8 cellular contexts compared by ENCODE assay signal in genomic region chr2:164840458-164840929, GRCh38. TPM values are rescaled to one million over a fixed set of nuclear protein-coding genes. Genes with fewer than 3 reads are reported as not detected.
DNase-seq lines count a peak whose midpoint lies in the region; ATAC-seq and TF ChIP-seq lines count a peak whose summit lies in the region.

No MANE protein-coding gene starts in this region.

- no peak for TF ChIP-seq CTCF in SK-N-SH (IDR thresholded peaks at IDR 0.05)
- TF ChIP-seq CTCF in coronary artery (IDR thresholded peaks at IDR 0.05), result no peak
- TF ChIP-seq CTCF in lung (IDR thresholded peaks at IDR 0.05; ENCODE audit: control extremely low read depth, extremely low read depth), result no peak
- TF ChIP-seq CTCF in thoracic aorta (IDR thresholded peaks at IDR 0.05), result no peak

- peaks cover 3% of the 10 kb centered on the region; the same call in 1 of the 2 replicates for H3K79me2 ChIP-seq in SK-N-SH (ENCODE audit: insufficient read depth)

- CTCF ChIA-PET in SK-N-SH (lab: Yijun Ruan, JAX), result interaction anchor here (1.0 to 3.3 kb wide), 10 partner anchors 9 to 228 kb away, joined by 3 to 35 read pairs (median 8); no protein-coding TSS in a partner anchor

- TF ChIP-seq EP300 in SK-N-SH (IDR thresholded peaks at IDR 0.05; ENCODE audit: borderline replicate concordance in 1 of 2, low read depth in 1 of 2, low read length in 1 of 2), result no peak

- H3K4me1 ChIP-seq in SK-N-SH (ENCODE audit: control insufficient read depth in 1 of 2, insufficient read depth in 2 of 2, low read depth in 1 of 2, low read length in 1 of 2) (peaks cover 8 to 10% of the 10 kb centered on the region in 2 experiments; a peak in 3 of 4 replicates), lung (ENCODE audit: control insufficient read depth in 2 of 2, insufficient read depth in 2 of 2, low read length in 2 of 2) (peaks cover 1 to 2% of the 10 kb centered on the region in 2 donors), thoracic aorta (ENCODE audit: control insufficient read depth in 1 of 2, low read depth in 2 of 2) (peaks cover 14 to 32% of the 10 kb centered on the region in 2 donors)

- H3K4me3 ChIP-seq in SK-N-SH (ENCODE audit: low read depth in 2 of 2, low read length in 1 of 2), result peak overlapping the region; percentile 72 to 92
- peak overlapping the region; percentile 85 for H3K4me3 ChIP-seq in coronary artery
- peak overlapping the region; percentile 87 for H3K4me3 ChIP-seq in lung
- peak overlapping the region; percentile 93 for H3K4me3 ChIP-seq in thoracic aorta

- ATAC-seq in SK-N-SH treated with all-trans-retinoic acid at 6 μM for 48 hours, result no peak
- ATAC-seq in lung (ENCODE audit: insufficient read depth, low FRiP score), result peak; percentile 30
- no peak for ATAC-seq in thoracic aorta (ENCODE audit: insufficient number of reproducible peaks, low FRiP score, low read depth)
- ATAC-seq in HG03045 (IDR thresholded peaks at IDR 0.05; ENCODE audit: unreplicated experiment), result no peak

- H3K27ac ChIP-seq in SK-N-SH (ENCODE audit: low read depth in 2 of 2, low read length in 1 of 2) (peak overlapping the region in 1 of 2 experiments; percentile 81; a peak in 2 of 4 replicates), coronary artery (peak overlapping the region; percentile 97 to 98), lung (ENCODE audit: low read depth in 1 of 2, low read length in 1 of 2) (peak overlapping the region; percentile 95 to 99), thoracic aorta (peak overlapping the region; percentile 94 to 98)

- WGBS in SK-N-SH (ENCODE audit: low lambda C conversion rate), result 81% methylated on average over 12 of the region's 12 CpGs
- WGBS in lung, 2 donors, result 0 to 1% methylated on average over 12 of the region's 12 CpGs

- no peak for TF ChIP-seq RAD21 in SK-N-SH (IDR thresholded peaks at IDR 0.05; ENCODE audit: low read length)

- H4K20me1 ChIP-seq in SK-N-SH (ENCODE audit: insufficient read depth), result no peaks in the 10 kb centered on the region

- POLR2A ChIA-PET in SK-N-SH (lab: Yijun Ruan, JAX), result no interaction called here

- H2AFZ ChIP-seq in SK-N-SH (ENCODE audit: low read depth), result peak overlapping the region; percentile 94; the same call in 1 of the 2 replicates

- peak overlapping the region; percentile 93 for H3K4me2 ChIP-seq in SK-N-SH

- H3K27me3 ChIP-seq in SK-N-SH (ENCODE audit: insufficient read depth), result no peaks in the 10 kb centered on the region
- no peaks in the 10 kb centered on the region for H3K27me3 ChIP-seq in lung (ENCODE audit: control insufficient read depth, insufficient read depth)
- no peaks in the 10 kb centered on the region for H3K27me3 ChIP-seq in thoracic aorta (replicated peaks; ENCODE audit: insufficient read depth)

- peaks cover 10% of the 10 kb centered on the region for H3F3A ChIP-seq in SK-N-SH (replicated peaks; ENCODE audit: insufficient read depth)

- H3K9me3 ChIP-seq in SK-N-SH (no peaks in the 10 kb centered on the region), lung (ENCODE audit: control insufficient read depth in 2 of 2, insufficient read depth in 1 of 2, low read length in 1 of 2) (no peaks in the 10 kb centered on the region), thoracic aorta (no peaks in the 10 kb centered on the region)

- H3K9ac ChIP-seq in SK-N-SH, result peak overlapping the region; percentile 86; the same call in 1 of the 2 replicates

- H3K9me2 ChIP-seq in SK-N-SH, result no peaks in the 10 kb centered on the region

- H3K36me3 ChIP-seq in SK-N-SH (replicated peaks in 1 of 2; ENCODE audit: control insufficient read depth in 1 of 2, insufficient read depth in 2 of 2, low read length in 1 of 2) (no peaks in the 10 kb centered on the region), lung (ENCODE audit: control insufficient read depth in 2 of 2, insufficient read depth in 2 of 2, low read length in 2 of 2) (no peaks in the 10 kb centered on the region), thoracic aorta (no peaks in the 10 kb centered on the region)

- no peak for DNase-seq in SK-N-SH
- DNase-seq in NCI-H510A treated with DMSO at 0.1 percent for 48 hours (lab: John Stamatoyannopoulos, UW), result peak; percentile 14
- peak; percentile 79 for DNase-seq in coronary artery (ENCODE audit: low spot score)
- DNase-seq in lung (ENCODE audit: low spot score), result peak; percentile 80
- peak; percentile 11 for DNase-seq in thoracic aorta (ENCODE audit: low spot score)
- DNase-seq in NCI-H1930 (lab: John Stamatoyannopoulos, UW), result no peak

TF ChIP-seq in SK-N-SH, 30 proteins besides CTCF, POLR2A, EP300 and RAD21:
- TF ChIP-seq MEF2A (IDR thresholded peaks at IDR 0.05; ENCODE audit: borderline replicate concordance, low read depth), result no peak
- TF ChIP-seq RFX5 (IDR thresholded peaks at IDR 0.05; ENCODE audit: low read length), result no peak

TF ChIP-seq in SK-N-SH treated with all-trans-retinoic acid at 6 μM for 48 hours, 23 proteins besides CTCF, POLR2A, EP300 and RAD21:
- no peak for TF ChIP-seq POU6F1 (CRISPR knock-in tag; IDR thresholded peaks at IDR 0.05; ENCODE audit: borderline replicate concordance, low read depth)
- TF ChIP-seq BACH2 (CRISPR knock-in tag; IDR thresholded peaks at IDR 0.05; ENCODE audit: borderline replicate concordance), result no peak
- TF ChIP-seq ZNF565 (CRISPR knock-in tag; conservative IDR thresholded peaks at IDR 0.05; ENCODE audit: low read depth), result no peak
- no peak for TF ChIP-seq TOX (CRISPR knock-in tag; IDR thresholded peaks at IDR 0.05; ENCODE audit: borderline replicate concordance)
- no peak for TF ChIP-seq ARNTL (CRISPR knock-in tag; IDR thresholded peaks at IDR 0.05; ENCODE audit: borderline replicate concordance, low read depth)
- no peak for TF ChIP-seq OSR1 (CRISPR knock-in tag; IDR thresholded peaks at IDR 0.05)
- no peak for TF ChIP-seq SNAI2 (CRISPR knock-in tag; IDR thresholded peaks at IDR 0.05)
- no peak for TF ChIP-seq ZFP30 (CRISPR knock-in tag; IDR thresholded peaks at IDR 0.05)

RNA-seq across cellular contexts. Expression of gene COBLL1, which starts 1.1 kb away (rescaled TPM):
- polyA plus RNA-seq in SK-N-SH (2012; rRNA removed) (3.1 and 4.9 TPM in 2 replicates), lung (10 to 100 TPM; 13.0 to 23.6 TPM)
- 3.3 and 3.7 TPM in 2 replicates for polyA plus RNA-seq in SK-N-SH (2012; cell fraction: cytosol; rRNA removed)
- 3.6 and 5.7 TPM in 2 replicates for polyA plus RNA-seq in SK-N-SH (2012; cell fraction: nucleus; rRNA removed)
- total RNA-seq in lung (10 to 100 TPM; 83.8 to 86.5 TPM), thoracic aorta (10 to 100 TPM; 62.0 to 64.6 TPM)

Comparison
In these comparisons a context has a peak if more than half of its experiments do, and no peak if none do; other contexts are left out.
1. DNase-seq: peak in NCI-H510A treated with DMSO at 0.1 percent for 48 hours (single experiment), coronary artery (single experiment), lung (single experiment) and thoracic aorta (single experiment); none in SK-N-SH (single experiment) and NCI-H1930 (0 of 2).
2. Peak in every context shown above with its lines, with median percentiles within 50 percentile points of each other: H3K4me3 ChIP-seq.